In the genomic region with DNA sequence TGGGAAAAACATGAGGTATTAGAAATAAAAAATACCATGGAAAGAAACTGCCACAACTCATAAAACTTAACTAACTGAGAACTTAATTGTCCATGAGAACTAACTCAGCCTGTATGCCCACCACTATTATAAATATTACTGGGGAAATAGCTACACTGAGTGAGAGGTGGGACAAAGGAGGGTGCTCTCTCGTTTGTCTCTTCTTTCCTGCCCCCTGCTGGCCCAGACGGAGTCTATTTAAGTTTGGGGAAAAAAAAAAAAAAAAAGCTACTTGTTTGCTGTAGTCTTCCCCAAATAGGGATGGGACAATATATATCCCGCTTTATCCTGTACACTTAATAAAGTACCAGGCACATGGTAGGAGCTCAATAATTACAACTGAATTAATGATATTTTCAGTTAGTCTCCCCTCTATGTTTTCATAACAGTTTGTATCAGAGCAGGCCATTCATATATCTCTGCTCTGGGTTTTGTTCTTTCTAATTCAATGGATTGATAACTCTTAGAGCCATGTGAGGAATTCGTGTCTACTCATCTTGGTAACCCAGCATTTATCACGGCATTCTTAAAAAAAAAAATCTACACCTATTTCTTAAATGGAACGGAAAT, we compare ENCODE assay signal across 9 cellular contexts.
DNase-seq lines count a peak whose midpoint lies in the region; ATAC-seq and TF ChIP-seq lines count a peak whose summit lies in the region.
"Had no signal": no experiment of that assay in that cellular context is flagged by ENCODE, and none has a peak within 500 bp of the region (broad histone marks: within the 10 kb centered on the region; RNA-seq: fewer than 3 reads in every experiment).

No MANE protein-coding gene starts in this region.

- H3K4me3 ChIP-seq in GM06990 (replicated peaks; ENCODE audit: low read depth, low read length) (no peak overlapping the region), adrenal gland (no peak overlapping the region)

- H3K36me3 ChIP-seq in GM06990 (ENCODE audit: control insufficient read depth, insufficient read depth, low read length) (no peaks in the 10 kb centered on the region), adrenal gland (replicated peaks in 1 of 2) (no peaks in the 10 kb centered on the region)

- H3K27me3 ChIP-seq in GM06990 (replicated peaks; ENCODE audit: control insufficient read depth, insufficient read depth, low read length), result no peaks in the 10 kb centered on the region
- no peaks in the 10 kb centered on the region for H3K27me3 ChIP-seq in adrenal gland

- DNase-seq in GM06990 (ENCODE audit: extremely low read depth, insufficient read length) (no peak), Kasumi-1 (lab: John Stamatoyannopoulos, UW) (peak; percentile 45 to 62), adrenal gland (peak in 4 of 7 donors; percentile 36 to 49 (median 42)), myocyte (ENCODE audit: low read depth) (peak; percentile 11), GOT3 (lab: John Stamatoyannopoulos, UW) (no peak)
- DNase-seq in stimulated activated CD4-positive, alpha-beta T cell treated with anti-CD3 and anti-CD28 coated beads, Interleukin-1b, Interleukin-23, amount 100 ng/mL, for 48 hours, result no peak
- DNase-seq: activated T-cell treated with anti-CD3 and anti-CD28 coated beads, Interleukin-2, amount 50 U/mL, for 72 hours had no signal

- intact Hi-C loops in adrenal gland (cut with DNase I), result no loop called here

- WGBS in adrenal gland, 4 donors, result 38 to 58% (median 49%) methylated on average over 6 of the region's 6 CpGs

- TF ChIP-seq CTCF in GM06990 (IDR thresholded peaks at IDR 0.05; ENCODE audit: insufficient read depth, low read length, poor library complexity, severe bottlenecking), result peak; percentile 43
- TF ChIP-seq CTCF in adrenal gland (IDR thresholded peaks at IDR 0.05), result peak in 3 of 6 experiments; percentile 9 to 45 (median 37)

- no peak for TF ChIP-seq POLR2A in adrenal gland (IDR thresholded peaks at IDR 0.05)

- H3K27ac ChIP-seq in adrenal gland, result no peak overlapping the region
- H3K27ac ChIP-seq: RWPE1 had no signal

- no peaks in the 10 kb centered on the region for H3K4me1 ChIP-seq in adrenal gland (replicated peaks in 1 of 2)

- H3K9me3 ChIP-seq in adrenal gland (replicated peaks in 1 of 3), result peaks cover 0 to 4% (median 0%) of the 10 kb centered on the region in 3 donors

- no peak for ATAC-seq in GM21515 (IDR thresholded peaks at IDR 0.05; ENCODE audit: unreplicated experiment)
- ATAC-seq: activated T-cell treated with anti-CD3 and anti-CD28 coated beads, Interleukin-2, amount 50 U/mL, for 72 hours had no signal

Comparison
In these comparisons a context has a peak if more than half of its experiments do, and no peak if none do; other contexts are left out.
1. DNase-seq: peak in Kasumi-1 (2 of 2), adrenal gland (4 of 7) and myocyte (single experiment); none in GM06990 (single experiment), stimulated activated CD4-positive, alpha-beta T cell treated with anti-CD3 and anti-CD28 coated beads, Interleukin-1b, Interleukin-23, amount 100 ng/mL, for 48 hours (single experiment) and GOT3 (single experiment).